Comparison of ENCODE assay signal across 20 cellular contexts in genomic region chr19:19623383-19623782, GRCh38. TPM values are rescaled to one million over a fixed set of nuclear protein-coding genes. Genes with fewer than 3 reads are reported as not detected.
A peak's percentile ranks its signal among the peaks of the same experiment; 100 is the strongest.
DNase-seq lines count a peak whose midpoint lies in the region; TF ChIP-seq lines count a peak whose summit lies in the region.
"Had no signal": no experiment of that assay in that cellular context is flagged by ENCODE, and none has a peak within 500 bp of the region (broad histone marks: within the 10 kb centered on the region; RNA-seq: fewer than 3 reads in every experiment).

No MANE protein-coding gene starts in this region.

- H3K27ac Mint-ChIP-seq in activated naive CD4-positive, alpha-beta T cell treated with anti-CD3 and anti-CD28 coated beads, Interleukin-2, amount 10 ng/mL, durations not matched to agents 7 days and 5 days, result peak overlapping the region; percentile 24
- peak overlapping the region; percentile 25 for H3K27ac Mint-ChIP-seq in mesothelial cell of epicardium

- no peaks in the 10 kb centered on the region for H3K27me3 ChIP-seq in testis

- POLR2A ChIA-PET in RWPE1 (lab: Yijun Ruan, JAX; ENCODE audit: low non-redundant PET), result interaction anchor here (0.7 to 1.0 kb wide), 2 partner anchors 85 to 118 kb away, joined by 3 read pairs; no protein-coding TSS in a partner anchor

- TF ChIP-seq POLR2A in testis (IDR thresholded peaks at IDR 0.05), result no peak

- H3K4me3 ChIP-seq in testis, result no peak overlapping the region

- H3K36me3 ChIP-seq in testis (ENCODE audit: low read depth, missing control alignments), result no peaks in the 10 kb centered on the region
- H3K36me3 ChIP-seq: BE2C had no signal

- DNase-seq in activated naive CD4-positive, alpha-beta T cell treated with anti-CD3 and anti-CD28 coated beads, Interleukin-2, amount 10 ng/mL, durations not matched to agents 7 days and 5 days, result no peak
- no peak for DNase-seq in activated naive CD4-positive, alpha-beta T cell (lab: John Stamatoyannopoulos, UW)
- DNase-seq in RWPE1 (ENCODE audit: low spot score) (no peak), mesothelial cell of epicardium (ENCODE audit: low spot score in 2 of 2, unreplicated experiment in 2 of 2) (no peak), testis (peak; percentile 68), kidney glomerular epithelial cell (lab: John Stamatoyannopoulos, UW) (no peak)
- no peak for DNase-seq in activated CD8-positive, alpha-beta memory T cell treated with anti-CD3 and anti-CD28 coated beads for 24 hours
- DNase-seq: ACHN, BE2C, NCI-H1048, NCI-H1417 treated with DMSO at 0.1 percent for 48 hours, NCI-H1694 treated with DMSO at 0.1 percent for 48 hours, NCI-H2081, NCI-H226, NCI-H510A, NCI-H69, OCI-M1 had no signal

- TF ChIP-seq CTCF in RWPE1 (conservative IDR thresholded peaks at IDR 0.05; ENCODE audit: low read depth) (no peak), mesothelial cell of epicardium (IDR thresholded peaks at IDR 0.05; ENCODE audit: unreplicated experiment) (no peak), testis (IDR thresholded peaks at IDR 0.05) (no peak)

- WGBS in testis, 2 donors, result 48 to 67% methylated on average over 5 of the region's 5 CpGs

- no peaks in the 10 kb centered on the region for H3K9me3 Mint-ChIP-seq in activated naive CD4-positive, alpha-beta T cell treated with anti-CD3 and anti-CD28 coated beads, Interleukin-2, amount 10 ng/mL, durations not matched to agents 7 days and 5 days
- no peaks in the 10 kb centered on the region for H3K9me3 Mint-ChIP-seq in mesothelial cell of epicardium
- H3K9me3 Mint-ChIP-seq: IgD-negative memory B cell had no signal

- peaks cover 30% of the 10 kb centered on the region for H3K36me3 Mint-ChIP-seq in activated naive CD4-positive, alpha-beta T cell treated with anti-CD3 and anti-CD28 coated beads, Interleukin-2, amount 10 ng/mL, durations not matched to agents 7 days and 5 days
- peaks cover 11% of the 10 kb centered on the region for H3K36me3 Mint-ChIP-seq in mesothelial cell of epicardium
- H3K36me3 Mint-ChIP-seq: IgD-negative memory B cell had no signal

- peaks cover 4% of the 10 kb centered on the region for H3K27me3 Mint-ChIP-seq in activated naive CD4-positive, alpha-beta T cell treated with anti-CD3 and anti-CD28 coated beads, Interleukin-2, amount 10 ng/mL, durations not matched to agents 7 days and 5 days
- no peaks in the 10 kb centered on the region for H3K27me3 Mint-ChIP-seq in mesothelial cell of epicardium (ENCODE audit: low read depth)
- H3K27me3 Mint-ChIP-seq: IgD-negative memory B cell had no signal

- intact Hi-C loops in testis (cut with DNase I; ENCODE audit: low total_unique reads), result no loop called here

- H3K4me1 ChIP-seq in testis, result peaks cover 25% of the 10 kb centered on the region
- H3K4me1 ChIP-seq: BE2C had no signal

- CTCF ChIA-PET in activated naive CD4-positive, alpha-beta T cell treated with anti-CD3 and anti-CD28 coated beads, Interleukin-2, amount 10 ng/mL, durations not matched to agents 7 days and 5 days (lab: Charles Lee), result no interaction called here
- CTCF ChIA-PET in RWPE1 (lab: Yijun Ruan, JAX), result interaction anchor here (0.8 kb wide), 1 partner anchor 21 kb away, joined by 6 read pairs; no protein-coding TSS in a partner anchor

- no peaks in the 10 kb centered on the region for H3K9me3 ChIP-seq in testis
- H3K9me3 ChIP-seq: BE2C had no signal

- peaks cover 47% of the 10 kb centered on the region for H3K4me1 Mint-ChIP-seq in activated naive CD4-positive, alpha-beta T cell treated with anti-CD3 and anti-CD28 coated beads, Interleukin-2, amount 10 ng/mL, durations not matched to agents 7 days and 5 days
- H3K4me1 Mint-ChIP-seq in mesothelial cell of epicardium, result peaks cover 31% of the 10 kb centered on the region

- H3K4me3 Mint-ChIP-seq in activated naive CD4-positive, alpha-beta T cell treated with anti-CD3 and anti-CD28 coated beads, Interleukin-2, amount 10 ng/mL, durations not matched to agents 7 days and 5 days, result no peak overlapping the region
- H3K4me3 Mint-ChIP-seq in mesothelial cell of epicardium, result no peak overlapping the region
- H3K4me3 Mint-ChIP-seq: CD14-positive monocyte had no signal

- H3K27ac ChIP-seq in RWPE1 (peak overlapping the region; percentile 37), testis (peak overlapping the region in 1 of 2 donors; percentile 9)
- H3K27ac ChIP-seq: HL-60 had no signal

RNA-seq across cellular contexts. Expression of gene LPAR2, which starts 4.6 kb away (rescaled TPM):
- 84.2 to 93.4 TPM (median 87.1 TPM) in 3 replicates for total RNA-seq in mesothelial cell of epicardium
- total RNA-seq in testis, result 100 to 1,000 TPM; 181 to 224 TPM
- polyA plus RNA-seq in testis (ENCODE audit: insufficient read depth, low read depth, low replicate concordance), result 73.9 TPM

RNA-seq across cellular contexts. Expression of gene PBX4, which starts 4.9 kb away (rescaled TPM):
- total RNA-seq in mesothelial cell of epicardium, result 11.3 to 12.8 TPM (median 12.2 TPM) in 3 replicates
- 10 to 100 TPM; 16.2 to 28.3 TPM for total RNA-seq in testis
- 18.0 TPM for polyA plus RNA-seq in testis (ENCODE audit: insufficient read depth, low read depth, low replicate concordance)
- polyA plus RNA-seq: CD14-positive monocyte had no signal

RNA-seq across cellular contexts. Expression of gene GMIP, which starts 20.1 kb away (rescaled TPM):
- total RNA-seq in mesothelial cell of epicardium (25.0 to 27.1 TPM (median 25.1 TPM) in 3 replicates), testis (10 to 100 TPM; 13.4 to 15.2 TPM)
- polyA plus RNA-seq in testis (ENCODE audit: insufficient read depth, low read depth, low replicate concordance), result 8.8 TPM

RNA-seq across cellular contexts. Expression of gene ATP13A1, which starts 40.1 kb away (rescaled TPM):
- total RNA-seq in mesothelial cell of epicardium (83.8 to 88.3 TPM (median 87.3 TPM) in 3 replicates), testis (100 to 1,000 TPM; 292 to 360 TPM)
- 64.1 TPM for polyA plus RNA-seq in testis (ENCODE audit: insufficient read depth, low read depth, low replicate concordance)

RNA-seq across cellular contexts. Expression of gene ZNF101, which starts 45.3 kb away (rescaled TPM):
- total RNA-seq in mesothelial cell of epicardium (8.0 to 8.3 TPM (median 8.3 TPM) in 3 replicates), testis (10 to 100 TPM in 1 of 2 donors, 1 to 10 TPM in 1; 9.2 to 12.0 TPM)
- polyA plus RNA-seq in testis (ENCODE audit: insufficient read depth, low read depth, low replicate concordance), result 15.6 TPM
